ENCODE assay signal across 16 cellular contexts in genomic region chr13:34065915-34066314, GRCh38.
"Had no signal": no experiment of that assay in that cellular context is flagged by ENCODE, and none has a peak within 500 bp of the region (broad histone marks: within the 10 kb centered on the region; RNA-seq: fewer than 3 reads in every experiment).

No MANE protein-coding gene starts in this region.

- H3K36me3 ChIP-seq: adrenal gland, sigmoid colon, suprapubic skin had no signal

- H3K4me3 Mint-ChIP-seq: central memory CD8-positive, alpha-beta T cell; memory B cell; natural killer cell treated with Interleukin-12 subunit alpha and Interleukin-12 subunit beta and Interleukin-15 and Interleukin-18, amount 100 ng/mL, for 72 hours had no signal

- H3K4me1 Mint-ChIP-seq: central memory CD8-positive, alpha-beta T cell; memory B cell had no signal

- H3K36me3 Mint-ChIP-seq: memory B cell; natural killer cell treated with Interleukin-12 subunit alpha and Interleukin-12 subunit beta and Interleukin-15 and Interleukin-18, amount 100 ng/mL, for 72 hours had no signal

- DNase-seq: activated naive CD4-positive, alpha-beta T cell treated with anti-CD3 and anti-CD28 coated beads, Interleukin-2, amount 50 U/mL, for 16 hours; activated T-cell treated with anti-CD3 and anti-CD28 coated beads, Interleukin-2, amount 50 U/mL, for 1 hour; adrenal gland; cortex of kidney; effector memory CD4-positive, alpha-beta T cell; erythroblast; left colon; psoas muscle; sigmoid colon; stimulated activated CD4-positive, alpha-beta T cell treated with anti-CD3 and anti-CD28 coated beads, Interleukin-12 subunit alpha, Interleukin-12 subunit beta, amount 100 ng/mL, for 4 hours; stimulated activated naive CD4-positive, alpha-beta T cell treated with Interleukin-2 at 50 U/mL for 16 hours had no signal

- H3K4me1 ChIP-seq: adrenal gland, psoas muscle, sigmoid colon had no signal

- H3K9me3 ChIP-seq: adrenal gland, psoas muscle, sigmoid colon, suprapubic skin had no signal

- H3K4me3 ChIP-seq: adrenal gland, psoas muscle, sigmoid colon, suprapubic skin had no signal

- ATAC-seq: activated CD4-positive, CD25-positive, alpha-beta regulatory T cell treated with anti-CD3 and anti-CD28 coated beads, Interleukin-2, amount 50 U/mL, for 24 hours; left colon; natural killer cell treated with Interleukin-12 subunit alpha and Interleukin-12 subunit beta and Interleukin-15 and Interleukin-18, amount 100 ng/mL, for 72 hours; psoas muscle had no signal

- H3K27me3 ChIP-seq: adrenal gland, sigmoid colon, suprapubic skin had no signal

- H3K27me3 Mint-ChIP-seq: central memory CD8-positive, alpha-beta T cell; memory B cell; natural killer cell treated with Interleukin-12 subunit alpha and Interleukin-12 subunit beta and Interleukin-15 and Interleukin-18, amount 100 ng/mL, for 72 hours had no signal

- H3K27ac ChIP-seq: adrenal gland, psoas muscle, sigmoid colon, suprapubic skin had no signal

- H3K27ac Mint-ChIP-seq: memory B cell; natural killer cell treated with Interleukin-12 subunit alpha and Interleukin-12 subunit beta and Interleukin-15 and Interleukin-18, amount 100 ng/mL, for 72 hours had no signal
